1 cellular context compared by ENCODE assay signal in genomic region chr7:2820508-2820934, GRCh38.
TF ChIP-seq lines count a peak whose summit lies in the region.

No MANE protein-coding gene starts in this region.

TF ChIP-seq in K562, 482 proteins besides CTCF, POLR2A, EP300 and RAD21:
- TF ChIP-seq CHD7 (IDR thresholded peaks at IDR 0.05; ENCODE audit: low read depth, low read length) (no peak), HDGF (IDR thresholded peaks at IDR 0.05) (no peak), SMARCA5 (IDR thresholded peaks at IDR 0.05) (no peak), ZNF561 (CRISPR knock-in tag; conservative IDR thresholded peaks at IDR 0.05) (no peak), HDAC6 (IDR thresholded peaks at IDR 0.05; ENCODE audit: low read depth, low read length) (no peak), CBX1 (IDR thresholded peaks at IDR 0.05; ENCODE audit: low read depth) (no peak), ZKSCAN1 (IDR thresholded peaks at IDR 0.05; ENCODE audit: low read depth, low read length) (peak; percentile 76; the same call in 1 of the 2 replicates), IRF1 (CRISPR knock-in tag; IDR thresholded peaks at IDR 0.05; ENCODE audit: borderline replicate concordance) (no peak)
